In genomic region chr2:23526835-23527790, GRCh38 we compare ENCODE assay signal across 17 cellular contexts.
"Had no signal": no experiment of that assay in that cellular context is flagged by ENCODE, and none has a peak within 500 bp of the region (broad histone marks: within the 10 kb centered on the region; RNA-seq: fewer than 3 reads in every experiment).

No MANE protein-coding gene starts in this region.

- H3K4me3 ChIP-seq: gastrocnemius medialis, lung, mucosa of descending colon, prostate gland, right atrium auricular region, sigmoid colon, stomach, thyroid gland had no signal

- H3K9me3 ChIP-seq: gastrocnemius medialis, mucosa of descending colon, prostate gland, right atrium auricular region, sigmoid colon, stomach, thyroid gland had no signal

- DNase-seq: cortex of kidney; effector CD8-positive, alpha-beta T cell; endodermal cell; foreskin fibroblast; gastrocnemius medialis; head of caudate nucleus; mucosa of descending colon; naive B cell; sigmoid colon; stimulated activated naive CD4-positive, alpha-beta T cell treated with Interleukin-2 at 50 U/mL for 16 hours; stomach; thyroid gland had no signal

- H3K36me3 ChIP-seq: gastrocnemius medialis, prostate gland, right atrium auricular region, sigmoid colon, stomach, thyroid gland had no signal

- FAIRE-seq: keratinocyte had no signal

- H3K27me3 ChIP-seq: gastrocnemius medialis, right atrium auricular region, sigmoid colon, stomach, thyroid gland had no signal

- H3K27ac ChIP-seq: epithelial cell of prostate, right atrium auricular region, thyroid gland had no signal
